ENCODE assay signal across 1 cellular context in the genomic region with DNA sequence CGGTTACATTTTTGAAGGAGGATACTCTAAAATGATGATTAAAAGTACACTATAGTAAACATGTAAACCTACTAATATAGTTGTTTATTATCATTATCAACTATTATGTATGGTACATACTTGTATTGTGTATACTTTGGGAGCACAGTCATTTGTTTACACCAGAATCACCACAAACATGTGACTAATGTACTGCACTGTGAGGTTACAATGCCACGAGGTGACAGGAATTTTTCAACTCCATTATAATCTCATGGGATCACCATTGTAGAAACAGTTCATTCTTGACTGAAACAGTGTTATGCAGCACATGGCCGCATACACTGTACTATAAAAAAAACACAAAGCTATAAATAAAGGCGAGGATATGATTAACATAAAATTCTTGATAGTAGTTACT.
TF ChIP-seq lines count a peak whose summit lies in the region.

No MANE protein-coding gene starts in this region.

TF ChIP-seq in GM23338, 12 proteins besides CTCF, POLR2A, EP300 and RAD21 (continued from another document):
- TF ChIP-seq, protein P1, sequence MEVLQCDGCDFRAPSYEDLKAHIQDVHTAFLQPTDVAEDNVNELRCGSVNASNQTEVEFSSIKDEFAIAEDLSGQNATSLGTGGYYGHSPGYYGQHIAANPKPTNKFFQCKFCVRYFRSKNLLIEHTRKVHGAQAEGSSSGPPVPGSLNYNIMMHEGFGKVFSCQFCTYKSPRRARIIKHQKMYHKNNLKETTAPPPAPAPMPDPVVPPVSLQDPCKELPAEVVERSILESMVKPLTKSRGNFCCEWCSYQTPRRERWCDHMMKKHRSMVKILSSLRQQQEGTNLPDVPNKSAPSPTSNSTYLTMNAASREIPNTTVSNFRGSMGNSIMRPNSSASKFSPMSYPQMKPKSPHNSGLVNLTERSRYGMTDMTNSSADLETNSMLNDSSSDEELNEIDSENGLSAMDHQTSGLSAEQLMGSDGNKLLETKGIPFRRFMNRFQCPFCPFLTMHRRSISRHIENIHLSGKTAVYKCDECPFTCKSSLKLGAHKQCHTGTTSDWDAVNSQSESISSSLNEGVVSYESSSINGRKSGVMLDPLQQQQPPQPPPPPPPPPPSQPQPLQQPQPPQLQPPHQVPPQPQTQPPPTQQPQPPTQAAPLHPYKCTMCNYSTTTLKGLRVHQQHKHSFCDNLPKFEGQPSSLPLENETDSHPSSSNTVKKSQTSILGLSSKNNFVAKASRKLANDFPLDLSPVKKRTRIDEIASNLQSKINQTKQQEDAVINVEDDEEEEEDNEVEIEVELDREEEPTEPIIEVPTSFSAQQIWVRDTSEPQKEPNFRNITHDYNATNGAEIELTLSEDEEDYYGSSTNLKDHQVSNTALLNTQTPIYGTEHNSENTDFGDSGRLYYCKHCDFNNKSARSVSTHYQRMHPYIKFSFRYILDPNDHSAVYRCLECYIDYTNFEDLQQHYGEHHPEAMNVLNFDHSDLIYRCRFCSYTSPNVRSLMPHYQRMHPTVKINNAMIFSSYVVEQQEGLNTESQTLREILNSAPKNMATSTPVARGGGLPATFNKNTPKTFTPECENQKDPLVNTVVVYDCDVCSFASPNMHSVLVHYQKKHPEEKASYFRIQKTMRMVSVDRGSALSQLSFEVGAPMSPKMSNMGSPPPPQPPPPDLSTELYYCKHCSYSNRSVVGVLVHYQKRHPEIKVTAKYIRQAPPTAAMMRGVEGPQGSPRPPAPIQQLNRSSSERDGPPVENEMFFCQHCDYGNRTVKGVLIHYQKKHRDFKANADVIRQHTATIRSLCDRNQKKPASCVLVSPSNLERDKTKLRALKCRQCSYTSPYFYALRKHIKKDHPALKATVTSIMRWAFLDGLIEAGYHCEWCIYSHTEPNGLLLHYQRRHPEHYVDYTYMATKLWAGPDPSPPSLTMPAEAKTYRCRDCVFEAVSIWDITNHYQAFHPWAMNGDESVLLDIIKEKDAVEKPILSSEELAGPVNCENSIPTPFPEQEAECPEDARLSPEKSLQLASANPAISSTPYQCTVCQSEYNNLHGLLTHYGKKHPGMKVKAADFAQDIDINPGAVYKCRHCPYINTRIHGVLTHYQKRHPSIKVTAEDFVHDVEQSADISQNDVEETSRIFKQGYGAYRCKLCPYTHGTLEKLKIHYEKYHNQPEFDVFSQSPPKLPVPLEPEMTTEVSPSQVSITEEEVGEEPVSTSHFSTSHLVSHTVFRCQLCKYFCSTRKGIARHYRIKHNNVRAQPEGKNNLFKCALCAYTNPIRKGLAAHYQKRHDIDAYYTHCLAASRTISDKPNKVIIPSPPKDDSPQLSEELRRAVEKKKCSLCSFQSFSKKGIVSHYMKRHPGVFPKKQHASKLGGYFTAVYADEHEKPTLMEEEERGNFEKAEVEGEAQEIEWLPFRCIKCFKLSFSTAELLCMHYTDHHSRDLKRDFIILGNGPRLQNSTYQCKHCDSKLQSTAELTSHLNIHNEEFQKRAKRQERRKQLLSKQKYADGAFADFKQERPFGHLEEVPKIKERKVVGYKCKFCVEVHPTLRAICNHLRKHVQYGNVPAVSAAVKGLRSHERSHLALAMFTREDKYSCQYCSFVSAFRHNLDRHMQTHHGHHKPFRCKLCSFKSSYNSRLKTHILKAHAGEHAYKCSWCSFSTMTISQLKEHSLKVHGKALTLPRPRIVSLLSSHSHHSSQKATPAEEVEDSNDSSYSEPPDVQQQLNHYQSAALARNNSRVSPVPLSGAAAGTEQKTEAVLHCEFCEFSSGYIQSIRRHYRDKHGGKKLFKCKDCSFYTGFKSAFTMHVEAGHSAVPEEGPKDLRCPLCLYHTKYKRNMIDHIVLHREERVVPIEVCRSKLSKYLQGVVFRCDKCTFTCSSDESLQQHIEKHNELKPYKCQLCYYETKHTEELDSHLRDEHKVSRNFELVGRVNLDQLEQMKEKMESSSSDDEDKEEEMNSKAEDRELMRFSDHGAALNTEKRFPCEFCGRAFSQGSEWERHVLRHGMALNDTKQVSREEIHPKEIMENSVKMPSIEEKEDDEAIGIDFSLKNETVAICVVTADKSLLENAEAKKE (CRISPR knock-in tag; IDR thresholded peaks at IDR 0.05) = no peak
- TF ChIP-seq ZNF331 (CRISPR knock-in tag; IDR thresholded peaks at IDR 0.05; ENCODE audit: low read depth) (no peak), NANOG (IDR thresholded peaks at IDR 0.05; ENCODE audit: borderline replicate concordance) (no peak), POLR2AphosphoS5 (IDR thresholded peaks at IDR 0.05; ENCODE audit: low read depth) (no peak), CREB1 (CRISPR knock-in tag; IDR thresholded peaks at IDR 0.05; ENCODE audit: low read depth) (no peak), EZH2 (IDR thresholded peaks at IDR 0.05; ENCODE audit: low read depth, unreplicated experiment) (no peak), EZH2phosphoT487 (IDR thresholded peaks at IDR 0.05; ENCODE audit: unreplicated experiment) (no peak), JUNB (IDR thresholded peaks at IDR 0.05; ENCODE audit: unreplicated experiment) (no peak)
- TF ChIP-seq, protein P2, sequence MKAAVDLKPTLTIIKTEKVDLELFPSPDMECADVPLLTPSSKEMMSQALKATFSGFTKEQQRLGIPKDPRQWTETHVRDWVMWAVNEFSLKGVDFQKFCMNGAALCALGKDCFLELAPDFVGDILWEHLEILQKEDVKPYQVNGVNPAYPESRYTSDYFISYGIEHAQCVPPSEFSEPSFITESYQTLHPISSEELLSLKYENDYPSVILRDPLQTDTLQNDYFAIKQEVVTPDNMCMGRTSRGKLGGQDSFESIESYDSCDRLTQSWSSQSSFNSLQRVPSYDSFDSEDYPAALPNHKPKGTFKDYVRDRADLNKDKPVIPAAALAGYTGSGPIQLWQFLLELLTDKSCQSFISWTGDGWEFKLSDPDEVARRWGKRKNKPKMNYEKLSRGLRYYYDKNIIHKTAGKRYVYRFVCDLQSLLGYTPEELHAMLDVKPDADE (IDR thresholded peaks at IDR 0.05) = no peak
- TF ChIP-seq, protein P3, sequence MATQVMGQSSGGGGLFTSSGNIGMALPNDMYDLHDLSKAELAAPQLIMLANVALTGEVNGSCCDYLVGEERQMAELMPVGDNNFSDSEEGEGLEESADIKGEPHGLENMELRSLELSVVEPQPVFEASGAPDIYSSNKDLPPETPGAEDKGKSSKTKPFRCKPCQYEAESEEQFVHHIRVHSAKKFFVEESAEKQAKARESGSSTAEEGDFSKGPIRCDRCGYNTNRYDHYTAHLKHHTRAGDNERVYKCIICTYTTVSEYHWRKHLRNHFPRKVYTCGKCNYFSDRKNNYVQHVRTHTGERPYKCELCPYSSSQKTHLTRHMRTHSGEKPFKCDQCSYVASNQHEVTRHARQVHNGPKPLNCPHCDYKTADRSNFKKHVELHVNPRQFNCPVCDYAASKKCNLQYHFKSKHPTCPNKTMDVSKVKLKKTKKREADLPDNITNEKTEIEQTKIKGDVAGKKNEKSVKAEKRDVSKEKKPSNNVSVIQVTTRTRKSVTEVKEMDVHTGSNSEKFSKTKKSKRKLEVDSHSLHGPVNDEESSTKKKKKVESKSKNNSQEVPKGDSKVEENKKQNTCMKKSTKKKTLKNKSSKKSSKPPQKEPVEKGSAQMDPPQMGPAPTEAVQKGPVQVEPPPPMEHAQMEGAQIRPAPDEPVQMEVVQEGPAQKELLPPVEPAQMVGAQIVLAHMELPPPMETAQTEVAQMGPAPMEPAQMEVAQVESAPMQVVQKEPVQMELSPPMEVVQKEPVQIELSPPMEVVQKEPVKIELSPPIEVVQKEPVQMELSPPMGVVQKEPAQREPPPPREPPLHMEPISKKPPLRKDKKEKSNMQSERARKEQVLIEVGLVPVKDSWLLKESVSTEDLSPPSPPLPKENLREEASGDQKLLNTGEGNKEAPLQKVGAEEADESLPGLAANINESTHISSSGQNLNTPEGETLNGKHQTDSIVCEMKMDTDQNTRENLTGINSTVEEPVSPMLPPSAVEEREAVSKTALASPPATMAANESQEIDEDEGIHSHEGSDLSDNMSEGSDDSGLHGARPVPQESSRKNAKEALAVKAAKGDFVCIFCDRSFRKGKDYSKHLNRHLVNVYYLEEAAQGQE (IDR thresholded peaks at IDR 0.05; ENCODE audit: unreplicated experiment) = no peak
